ENCODE assay signal across 8 cellular contexts in genomic region chr12:130873106-130873795, GRCh38. TPM values are rescaled to one million over a fixed set of nuclear protein-coding genes. Genes with fewer than 3 reads are reported as not detected.
DNase-seq lines count a peak whose midpoint lies in the region; ATAC-seq and TF ChIP-seq lines count a peak whose summit lies in the region.

No MANE protein-coding gene starts in this region.

- peak overlapping the region; percentile 82 to 93 (median 92) for H3K4me3 Mint-ChIP-seq in IgD-negative memory B cell
- H3K4me3 Mint-ChIP-seq in central memory CD8-positive, alpha-beta T cell, result peak overlapping the region; percentile 87

- H3K27me3 Mint-ChIP-seq in IgD-negative memory B cell, result no peaks in the 10 kb centered on the region
- H3K27me3 Mint-ChIP-seq in central memory CD8-positive, alpha-beta T cell, result no peaks in the 10 kb centered on the region

- CTCF ChIA-PET in AG04450 (lab: Charles Lee), result no interaction called here

- H3K4me3 ChIP-seq in AG04450 (ENCODE audit: low read depth, low read length) (peak overlapping the region; percentile 66), muscle layer of duodenum (ENCODE audit: low read depth in 1 of 2, low read length in 2 of 2) (peak overlapping the region; percentile 83 to 85)

- no peaks in the 10 kb centered on the region for H3K27me3 ChIP-seq in AG04450 (ENCODE audit: control insufficient read depth, insufficient read depth, low read length)
- no peaks in the 10 kb centered on the region for H3K27me3 ChIP-seq in muscle layer of duodenum (ENCODE audit: low read depth, low read length)

- DNase-seq in AG04450 (ENCODE audit: low read depth, low spot score) (no peak), NCI-H1930 (lab: John Stamatoyannopoulos, UW) (no peak), RPMI8226 (no peak), NCI-H2196 (lab: John Stamatoyannopoulos, UW; ENCODE audit: unreplicated experiment) (no peak)
- DNase-seq in central memory CD8-positive, alpha-beta T cell (ENCODE audit: low spot score in 2 of 2), result no peak

- POLR2A ChIA-PET in AG04450 (lab: Yijun Ruan, JAX), result interaction anchor here (2.2 kb wide), 1 partner anchor 35 kb away, joined by 5 read pairs; no protein-coding TSS in a partner anchor

- TF ChIP-seq CTCF in AG04450 (IDR thresholded peaks at IDR 0.05; ENCODE audit: low read depth, low read length), result no peak

- H3K9me3 Mint-ChIP-seq in IgD-negative memory B cell, result no peaks in the 10 kb centered on the region
- H3K9me3 Mint-ChIP-seq in central memory CD8-positive, alpha-beta T cell, result no peaks in the 10 kb centered on the region

- ATAC-seq in central memory CD8-positive, alpha-beta T cell (replicated peaks; ENCODE audit: extremely low read depth, poor library complexity, severe bottlenecking), result no peak
- no peak for ATAC-seq in GM18502 (IDR thresholded peaks at IDR 0.05; ENCODE audit: poor library complexity, unreplicated experiment)

- H3K9me3 ChIP-seq in AG04450 (ENCODE audit: control insufficient read depth, insufficient read depth, low read length) (no peaks in the 10 kb centered on the region; the same call in 1 of the 2 replicates), muscle layer of duodenum (ENCODE audit: control insufficient read depth in 1 of 2, low read length in 2 of 2) (no peaks in the 10 kb centered on the region)

- peaks cover 28 to 30% of the 10 kb centered on the region in 2 donors for H3K36me3 ChIP-seq in muscle layer of duodenum (ENCODE audit: control insufficient read depth in 1 of 2, insufficient read depth in 2 of 2, low read length in 2 of 2)

- no peak overlapping the region for H3K27ac ChIP-seq in AG04450 (ENCODE audit: low read depth, low read length)
- peak overlapping the region; percentile 37 for H3K27ac ChIP-seq in muscle layer of duodenum (ENCODE audit: low read length)

- H3K36me3 Mint-ChIP-seq in IgD-negative memory B cell, result peaks cover 4% of the 10 kb centered on the region
- H3K36me3 Mint-ChIP-seq in central memory CD8-positive, alpha-beta T cell (ENCODE audit: insufficient read depth), result peaks cover 63% of the 10 kb centered on the region

- peaks cover 0 to 13% of the 10 kb centered on the region in 2 donors for H3K4me1 ChIP-seq in muscle layer of duodenum (ENCODE audit: control insufficient read depth in 1 of 2, insufficient read depth in 2 of 2, low read length in 2 of 2)

- peak overlapping the region in 2 of 3 donors; percentile 81 to 93 for H3K27ac Mint-ChIP-seq in IgD-negative memory B cell
- peak overlapping the region; percentile 78 for H3K27ac Mint-ChIP-seq in central memory CD8-positive, alpha-beta T cell (ENCODE audit: low read depth)

- peaks cover 29 to 40% (median 38%) of the 10 kb centered on the region in 3 donors for H3K4me1 Mint-ChIP-seq in IgD-negative memory B cell
- peaks cover 45% of the 10 kb centered on the region for H3K4me1 Mint-ChIP-seq in central memory CD8-positive, alpha-beta T cell

RNA-seq across cellular contexts. Expression of gene RAN, which starts 1.4 kb away (rescaled TPM):
- polyA plus RNA-seq in AG04450 (2011; rRNA removed) (1,253 and 1,434 TPM in 2 replicates), IgD-negative memory B cell (559 TPM)
- polyA minus RNA-seq in AG04450 (2011; rRNA and poly(A)+ RNA removed), result 590 and 780 TPM in 2 replicates

RNA-seq across cellular contexts. Expression of gene STX2, which starts 34.2 kb away (rescaled TPM):
- polyA plus RNA-seq in AG04450 (2011; rRNA removed), result 32.4 and 42.8 TPM in 2 replicates
- 17.4 and 24.3 TPM in 2 replicates for polyA minus RNA-seq in AG04450 (2011; rRNA and poly(A)+ RNA removed)
- polyA plus RNA-seq in IgD-negative memory B cell, result 6.2 TPM
